Comparison of ENCODE assay signal across 13 cellular contexts in the genomic region with DNA sequence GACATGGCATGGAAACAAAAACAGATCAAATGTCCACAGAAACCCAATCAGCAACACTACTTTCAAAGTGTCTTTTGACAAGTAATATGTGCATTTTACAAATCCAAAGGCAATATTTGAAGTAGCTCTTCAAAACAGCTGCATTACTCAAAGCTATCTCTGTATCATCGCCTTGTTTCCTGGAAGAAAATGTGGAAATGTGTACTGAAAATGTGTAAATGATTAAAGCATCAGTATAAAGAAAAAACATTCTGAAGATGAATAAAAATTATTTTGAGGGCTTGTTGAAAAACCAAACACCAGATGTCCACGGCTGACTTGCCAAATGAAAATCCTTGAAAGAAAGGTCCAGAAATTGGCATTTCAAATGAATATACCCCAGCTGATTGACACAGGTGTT. TPM values are rescaled to one million over a fixed set of nuclear protein-coding genes. Genes with fewer than 3 reads are reported as not detected.
DNase-seq lines count a peak whose midpoint lies in the region; ATAC-seq, FAIRE-seq and TF ChIP-seq lines count a peak whose summit lies in the region.
"Had no signal": no experiment of that assay in that cellular context is flagged by ENCODE, and none has a peak within 500 bp of the region (broad histone marks: within the 10 kb centered on the region; RNA-seq: fewer than 3 reads in every experiment).

No MANE protein-coding gene starts in this region.

- H3K9me3 ChIP-seq in testis = no peaks in the 10 kb centered on the region
- H3K9me3 ChIP-seq: A549, HAP-1 had no signal

- H3K27ac ChIP-seq in mesendoderm (ENCODE audit: low read depth, low read length) (no peak overlapping the region), testis (no peak overlapping the region)
- H3K27ac ChIP-seq: A549, HL-60 had no signal

- H3K9ac ChIP-seq in mesendoderm (ENCODE audit: low read length) = no peak overlapping the region

- H3K4me2 ChIP-seq in mesendoderm (ENCODE audit: low read length) = no peak overlapping the region
- H3K4me2 ChIP-seq: A549 had no signal

- H4K5ac ChIP-seq in mesendoderm (ENCODE audit: low read length) = no peak overlapping the region

- H3K36me3 ChIP-seq in mesendoderm (ENCODE audit: control insufficient read depth, insufficient read depth, low read length) (no peaks in the 10 kb centered on the region), testis (ENCODE audit: low read depth, missing control alignments) (no peaks in the 10 kb centered on the region)
- H3K36me3 ChIP-seq: HAP-1 had no signal

- H3K4me3 ChIP-seq in mesendoderm (ENCODE audit: low read length) = no peak overlapping the region
- no peak overlapping the region for H3K4me3 ChIP-seq in testis
- H3K4me3 ChIP-seq: A549, HAP-1 had no signal

- no peak overlapping the region for H3K4ac ChIP-seq in mesendoderm (ENCODE audit: low read depth, low read length)

- TF ChIP-seq CTCF in D721Med (IDR thresholded peaks at IDR 0.05; ENCODE audit: insufficient read depth, missing control alignments) (no peak), testis (IDR thresholded peaks at IDR 0.05) (no peak)

- H2AK5ac ChIP-seq in mesendoderm (ENCODE audit: low read length) = no peak overlapping the region

- no peaks in the 10 kb centered on the region for H3K27me3 ChIP-seq in mesendoderm (ENCODE audit: insufficient read depth, low read length, poor library complexity)
- no peaks in the 10 kb centered on the region for H3K27me3 ChIP-seq in testis

- H3K4me1 ChIP-seq in mesendoderm (ENCODE audit: control insufficient read depth, low read depth, low read length) = no peaks in the 10 kb centered on the region
- H3K4me1 ChIP-seq in testis = no peaks in the 10 kb centered on the region
- H3K4me1 ChIP-seq: A549 had no signal

- whole genome bisulfite sequencing in mesendoderm (ENCODE audit: extremely low coverage, insufficient coverage, low lambda C conversion rate) = no CpG with 5 or more reads among the region's 2 CpGs
- WGBS in testis, 2 donors = 58 to 81% methylated on average over 2 of the region's 2 CpGs

- no peak for ATAC-seq in GM21367 (IDR thresholded peaks at IDR 0.05; ENCODE audit: unreplicated experiment)
- ATAC-seq: A549; CD8-positive, alpha-beta T cell had no signal

- intact Hi-C loops in testis (cut with DNase I; ENCODE audit: low total_unique reads) = no loop called here

- no peak for TF ChIP-seq POLR2A in testis (IDR thresholded peaks at IDR 0.05)

- H4K8ac ChIP-seq in mesendoderm (ENCODE audit: low read depth, low read length) = no peak overlapping the region

- no peak for DNase-seq in D721Med (ENCODE audit: insufficient read length, low spot score)
- DNase-seq in DMS53 treated with DMSO at 0.1 percent for 48 hours (lab: John Stamatoyannopoulos, UW; ENCODE audit: unreplicated experiment) = peak; percentile 42
- DNase-seq in mesendoderm = no peak
- DNase-seq in activated CD4-positive, alpha-beta T cell treated with anti-CD3 and anti-CD28 coated beads for 1 hour = no peak
- no peak for DNase-seq in testis
- DNase-seq: CD8-positive, alpha-beta T cell; COR-L47 had no signal

- no peak overlapping the region for H2BK5ac ChIP-seq in mesendoderm (ENCODE audit: low read length)

- H2BK120ac ChIP-seq in mesendoderm (ENCODE audit: low read depth, low read length) = no peak overlapping the region

- peak overlapping the region; percentile 9 for H3K18ac ChIP-seq in mesendoderm (ENCODE audit: low read length)

- H3K23ac ChIP-seq in mesendoderm (ENCODE audit: low read length) = no peak overlapping the region

- no peak overlapping the region for H3K56ac ChIP-seq in mesendoderm (ENCODE audit: low read length)

- H3K79me2 ChIP-seq in mesendoderm (ENCODE audit: control insufficient read depth, insufficient read depth, low read length) = no peaks in the 10 kb centered on the region

- H2BK15ac ChIP-seq in mesendoderm (replicated peaks; ENCODE audit: low read depth) = no peak overlapping the region

- FAIRE-seq in D721Med (lab: Jason Lieb, UNC) (peak; percentile 46), endometrium (lab: Jason Lieb, UNC) (peak; percentile 84)
- FAIRE-seq: A549, H1 had no signal

- H3K79me1 ChIP-seq in mesendoderm (ENCODE audit: low read length) = no peaks in the 10 kb centered on the region

RNA-seq across cellular contexts. Expression of a gene that starts 16.5 kb away (rescaled TPM):
- polyA plus RNA-seq in mesendoderm (2013, experiment 1 of 2) = 1.1 TPM
- 1.0 TPM for polyA plus RNA-seq in mesendoderm (2013, experiment 2 of 2)
- 100 to 1,000 TPM; 104 to 111 TPM for total RNA-seq in testis
- polyA plus RNA-seq in testis (ENCODE audit: insufficient read depth, low read depth, low replicate concordance) = 9.5 TPM
- total RNA-seq: CD8-positive, alpha-beta T cell had no signal
